Comparison of ENCODE assay signal across 8 cellular contexts in the genomic region with DNA sequence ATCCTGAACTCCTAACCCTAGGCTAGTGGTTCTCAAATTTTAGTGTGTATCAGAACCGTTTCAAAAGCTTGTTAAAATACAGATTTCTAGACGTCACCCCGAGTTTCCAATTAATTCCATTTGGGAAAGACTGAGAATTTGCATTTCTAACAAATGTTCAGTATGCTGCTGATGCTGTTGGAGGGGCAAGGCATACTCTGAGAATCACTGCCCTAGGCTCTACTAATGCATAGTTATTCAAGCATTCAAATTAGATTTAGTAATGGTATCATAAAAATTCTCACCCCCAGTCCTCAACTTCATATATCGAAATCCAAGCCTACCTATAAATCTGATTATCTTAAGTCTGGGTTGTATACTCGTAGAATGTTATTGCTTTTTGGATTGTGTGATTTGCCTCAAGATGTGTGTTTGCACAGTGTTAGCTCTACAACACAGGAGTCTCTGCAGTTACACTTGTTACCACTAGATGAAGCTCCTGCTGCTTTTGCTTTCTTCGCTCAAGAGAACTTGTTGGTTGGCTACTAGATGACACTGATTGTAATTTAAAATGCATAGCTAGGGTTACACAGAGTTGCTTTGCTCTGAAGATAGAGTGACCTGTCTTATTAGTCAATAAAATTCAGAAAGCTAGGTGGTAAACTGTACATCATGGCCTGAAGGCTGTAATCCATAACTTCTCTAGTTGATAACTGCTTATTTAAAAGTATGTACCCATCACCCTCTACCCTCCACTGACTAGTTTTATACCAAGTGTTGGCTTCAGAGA. TPM values are rescaled to one million over a fixed set of nuclear protein-coding genes. Genes with fewer than 3 reads are reported as not detected.
DNase-seq lines count a peak whose midpoint lies in the region; ATAC-seq and TF ChIP-seq lines count a peak whose summit lies in the region.

No MANE protein-coding gene starts in this region.

- peaks cover 41% of the 10 kb centered on the region for H3K4me1 Mint-ChIP-seq in CD8-positive, alpha-beta T cell (ENCODE audit: low read depth)
- peaks cover 14% of the 10 kb centered on the region for H3K4me1 Mint-ChIP-seq in glutamatergic neuron (ENCODE audit: low read depth, unreplicated experiment)

- POLR2A ChIA-PET in CD8-positive, alpha-beta T cell (lab: Charles Lee), result interaction anchor here (1.0 to 3.0 kb wide), 10 partner anchors 9 to 293 kb away, joined by 3 to 13 read pairs (median 4); partner anchors contain the start of genes ERAP1, LIX1 and LNPEP

- H3K36me3 ChIP-seq in CD8-positive, alpha-beta T cell (ENCODE audit: insufficient read depth, low read length), result no peaks in the 10 kb centered on the region

- no peaks in the 10 kb centered on the region for H3K27me3 ChIP-seq in CD8-positive, alpha-beta T cell (ENCODE audit: insufficient read depth, low read length)

- no peak overlapping the region for H3K4me3 ChIP-seq in CD8-positive, alpha-beta T cell (ENCODE audit: low read depth, low read length)
- H3K4me3 ChIP-seq in WI38 (ENCODE audit: low read depth, low read length), result no peak overlapping the region

- no peaks in the 10 kb centered on the region for H3K9me3 ChIP-seq in CD8-positive, alpha-beta T cell (ENCODE audit: low read length)

- TF ChIP-seq CTCF in CD8-positive, alpha-beta T cell (IDR thresholded peaks at IDR 0.05), result peak; percentile 96
- TF ChIP-seq CTCF in WI38 (IDR thresholded peaks at IDR 0.05; ENCODE audit: low read depth, low read length), result peak; percentile 95
- peak; percentile 73 for TF ChIP-seq CTCF in glutamatergic neuron (IDR thresholded peaks at IDR 0.05; ENCODE audit: partially characterized antibody, unreplicated experiment)

- intact Hi-C loops in CD8-positive, alpha-beta T cell (cut with DNase I, micrococcal nuclease), result loop anchor here (1.0 to 5.0 kb wide), 8 partner anchors 28 to 294 kb away; partner anchors contain the start of genes LIX1 (in 2 of the 2) and LNPEP (in 1 of the 2)

- CTCF ChIA-PET in CD8-positive, alpha-beta T cell (lab: Charles Lee), result interaction anchor here (0.6 to 6.1 kb wide), 83 partner anchors 9 to 523 kb away, joined by 3 to 123 read pairs (median 5); partner anchors contain the start of genes ERAP1, ERAP2, LIX1 and LNPEP

- peaks cover 28% of the 10 kb centered on the region for H3K4me1 ChIP-seq in CD8-positive, alpha-beta T cell (ENCODE audit: insufficient read depth, low read length)

- H3K27ac Mint-ChIP-seq in CD8-positive, alpha-beta T cell, result no peak overlapping the region
- H3K27ac Mint-ChIP-seq in glutamatergic neuron (ENCODE audit: unreplicated experiment), result no peak overlapping the region

- DNase-seq in CD8-positive, alpha-beta T cell, result peak in 2 of 7 experiments; percentile 24 to 31
- DNase-seq in NCI-H2029 (lab: John Stamatoyannopoulos, UW) (peak; percentile 50), glutamatergic neuron (no peak), putamen (ENCODE audit: low spot score) (peak; percentile 42)
- no peak for DNase-seq in activated effector memory CD4-positive, alpha-beta T cell treated with Interleukin-2 at 50 U/mL for 16 hours

- no peaks in the 10 kb centered on the region for H3K27me3 Mint-ChIP-seq in CD8-positive, alpha-beta T cell (ENCODE audit: low read depth)
- H3K27me3 Mint-ChIP-seq in glutamatergic neuron (ENCODE audit: unreplicated experiment), result peaks cover 3% of the 10 kb centered on the region

- H3K9me3 Mint-ChIP-seq in CD8-positive, alpha-beta T cell, result no peaks in the 10 kb centered on the region
- H3K9me3 Mint-ChIP-seq in glutamatergic neuron (ENCODE audit: unreplicated experiment), result no peaks in the 10 kb centered on the region

- H3K4me3 Mint-ChIP-seq in CD8-positive, alpha-beta T cell, result no peak overlapping the region
- H3K4me3 Mint-ChIP-seq in glutamatergic neuron (ENCODE audit: unreplicated experiment), result no peak overlapping the region

- peak; percentile 99 for ATAC-seq in CD8-positive, alpha-beta T cell
- ATAC-seq in GM18858 (IDR thresholded peaks at IDR 0.05; ENCODE audit: unreplicated experiment), result peak; percentile 67
- ATAC-seq in HG02943 (IDR thresholded peaks at IDR 0.05; ENCODE audit: low read depth, unreplicated experiment), result peak; percentile 71

- no peak overlapping the region for H3K27ac ChIP-seq in CD8-positive, alpha-beta T cell (ENCODE audit: low read depth, low read length)

- H3K36me3 Mint-ChIP-seq in CD8-positive, alpha-beta T cell, result no peaks in the 10 kb centered on the region
- no peaks in the 10 kb centered on the region for H3K36me3 Mint-ChIP-seq in glutamatergic neuron (ENCODE audit: unreplicated experiment)

RNA-seq across cellular contexts. Expression of gene ERAP2, which starts 7.5 kb away (rescaled TPM):
- 10 to 100 TPM; 46.5 to 49.9 TPM for total RNA-seq in CD8-positive, alpha-beta T cell
- total RNA-seq in glutamatergic neuron (ENCODE audit: unreplicated experiment), result not detected

Comparison
In these comparisons a context has a peak if more than half of its experiments do, and no peak if none do; other contexts are left out.
1. DNase-seq: peak in NCI-H2029 (single experiment) and putamen (single experiment); none in glutamatergic neuron (single experiment) and activated effector memory CD4-positive, alpha-beta T cell treated with Interleukin-2 at 50 U/mL for 16 hours (single experiment).
2. RNA of gene ERAP2, which starts 7.5 kb away (total RNA-seq): 46.5 to 49.9 TPM in CD8-positive, alpha-beta T cell; not detected in glutamatergic neuron (single experiment); every median in the first group is over 10 times any median in the second.
3. Peak in every context shown above with its lines, with median percentiles within 50 percentile points of each other: ATAC-seq and CTCF ChIP-seq.